Comparison of ENCODE assay signal across 18 cellular contexts in the genomic region with DNA sequence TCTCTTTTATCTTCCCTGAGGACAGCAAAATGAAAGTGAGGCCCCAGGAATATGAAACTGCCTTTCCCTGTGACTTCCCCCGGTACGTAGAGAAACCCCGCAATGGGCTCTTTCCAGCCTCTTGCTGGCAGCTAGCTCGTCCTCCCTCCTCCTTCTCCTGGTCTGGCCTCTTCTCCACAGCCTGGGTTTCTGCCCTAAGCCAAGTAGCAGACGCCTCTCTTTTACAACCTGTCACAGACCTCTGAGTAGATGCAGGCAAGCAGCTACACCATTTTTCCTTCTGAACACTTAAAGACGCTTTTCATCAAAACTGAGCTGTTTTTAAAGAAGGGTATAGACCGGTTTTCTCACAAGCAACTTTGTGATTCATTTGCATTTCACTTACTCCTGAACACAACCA. TPM values are rescaled to one million over a fixed set of nuclear protein-coding genes. Genes with fewer than 3 reads are reported as not detected.
DNase-seq lines count a peak whose midpoint lies in the region; ATAC-seq and TF ChIP-seq lines count a peak whose summit lies in the region.
"Had no signal": no experiment of that assay in that cellular context is flagged by ENCODE, and none has a peak within 500 bp of the region (broad histone marks: within the 10 kb centered on the region; RNA-seq: fewer than 3 reads in every experiment).

No MANE protein-coding gene starts in this region.

- H3K9me3 ChIP-seq in muscle layer of duodenum (ENCODE audit: control insufficient read depth in 1 of 2, low read length in 2 of 2) (no peaks in the 10 kb centered on the region), stomach smooth muscle (ENCODE audit: control insufficient read depth in 2 of 2, low read length in 2 of 2) (no peaks in the 10 kb centered on the region)
- H3K9me3 ChIP-seq: BE2C had no signal

- no peak for ATAC-seq in HG02981 (IDR thresholded peaks at IDR 0.05; ENCODE audit: unreplicated experiment)

- TF ChIP-seq CTCF in coronary artery (IDR thresholded peaks at IDR 0.05) (no peak), fibroblast of the aortic adventitia (IDR thresholded peaks at IDR 0.05; ENCODE audit: insufficient read depth, low read length) (no peak)

- DNase-seq in coronary artery (ENCODE audit: low spot score) (no peak), fibroblast of the aortic adventitia (ENCODE audit: low read depth) (peak; percentile 21), NCI-H446 treated with DMSO at 0.1 percent for 48 hours (lab: John Stamatoyannopoulos, UW) (no peak), cerebellar nuclear complex (lab: John Stamatoyannopoulos, UW) (no peak)
- DNase-seq: BE2C; CD4-positive, alpha-beta memory T cell; DMS79 treated with DMSO at 0.1 percent for 48 hours; GDM1; HFFc6; KG1; NCI-H1092; NCI-H1694; NCI-H748 treated with DMSO at 0.1 percent for 48 hours; SHP77 treated with DMSO at 0.1 percent for 48 hours had no signal

- peak overlapping the region; percentile 18 for H3K4me3 ChIP-seq in coronary artery
- peak overlapping the region; percentile 16 for H3K4me3 ChIP-seq in fibroblast of the aortic adventitia (ENCODE audit: low read depth, low read length)
- peak overlapping the region; percentile 31 to 46 for H3K4me3 ChIP-seq in muscle layer of duodenum (ENCODE audit: low read depth in 1 of 2, low read length in 2 of 2)
- H3K4me3 ChIP-seq in stomach smooth muscle (ENCODE audit: low read length in 2 of 2) = peak overlapping the region; percentile 27 to 58

- H3K36me3 ChIP-seq in muscle layer of duodenum (ENCODE audit: control insufficient read depth in 1 of 2, insufficient read depth in 2 of 2, low read length in 2 of 2) = no peaks in the 10 kb centered on the region
- no peaks in the 10 kb centered on the region for H3K36me3 ChIP-seq in stomach smooth muscle (ENCODE audit: control insufficient read depth in 2 of 2, insufficient read depth in 2 of 2, low read length in 2 of 2)
- H3K36me3 ChIP-seq: BE2C had no signal

- H3K27ac ChIP-seq in coronary artery (peak overlapping the region in 1 of 2 donors; percentile 7), muscle layer of duodenum (ENCODE audit: low read length) (peak overlapping the region; percentile 14), stomach smooth muscle (ENCODE audit: low read length) (peak overlapping the region; percentile 46)

- no peaks in the 10 kb centered on the region for H3K27me3 ChIP-seq in muscle layer of duodenum (ENCODE audit: low read depth, low read length)
- no peaks in the 10 kb centered on the region for H3K27me3 ChIP-seq in stomach smooth muscle (ENCODE audit: control insufficient read depth in 1 of 2, insufficient read depth in 2 of 2, low read length in 2 of 2)

- H3K4me1 ChIP-seq in muscle layer of duodenum (ENCODE audit: control insufficient read depth in 1 of 2, insufficient read depth in 2 of 2, low read length in 2 of 2) (peaks cover 0 to 16% of the 10 kb centered on the region in 2 donors), stomach smooth muscle (ENCODE audit: control insufficient read depth, insufficient read depth, low read length) (peaks cover 13% of the 10 kb centered on the region)
- H3K4me1 ChIP-seq: BE2C had no signal

- H3K9ac ChIP-seq in stomach smooth muscle (ENCODE audit: low read length in 2 of 2) = peak overlapping the region; percentile 37 to 49

RNA-seq across cellular contexts. Expression of a gene that starts 31.9 kb away (rescaled TPM):
- 1.4 and 2.0 TPM in 2 replicates for total RNA-seq in fibroblast of the aortic adventitia (ENCODE audit: low replicate concordance)
- total RNA-seq: CD4-positive, alpha-beta memory T cell; HFFc6; M059J had no signal
